19 cellular contexts compared by ENCODE assay signal in genomic region chr2:99472327-99472960, GRCh38. TPM values are rescaled to one million over a fixed set of nuclear protein-coding genes. Genes with fewer than 3 reads are reported as not detected.
A peak's percentile ranks its signal among the peaks of the same experiment; 100 is the strongest.
DNase-seq lines count a peak whose midpoint lies in the region; ATAC-seq, FAIRE-seq and TF ChIP-seq lines count a peak whose summit lies in the region.
"Had no signal": no experiment of that assay in that cellular context is flagged by ENCODE, and none has a peak within 500 bp of the region (broad histone marks: within the 10 kb centered on the region; RNA-seq: fewer than 3 reads in every experiment).

No MANE protein-coding gene starts in this region.

- dilution Hi-C loops in keratinocyte (cut with MboI; ENCODE audit: extremely low pct_ligation_motif_present, low sequenced_read_pairs) = no loop called here

- intact Hi-C loops in testis (cut with DNase I; ENCODE audit: low total_unique reads) = no loop called here
- intact Hi-C loops in naive thymus-derived CD4-positive, alpha-beta T cell (cut with micrococcal nuclease) = no loop called here

- no peak for TF ChIP-seq CTCF in HEK293 (tag by site-specific recombination; IDR thresholded peaks at IDR 0.05)
- no peak for TF ChIP-seq CTCF in astrocyte (IDR thresholded peaks at IDR 0.05; ENCODE audit: insufficient read depth, low read depth, low read length)
- TF ChIP-seq CTCF in keratinocyte (optimal IDR thresholded peaks at IDR 0.05 in 1 of 3, IDR thresholded peaks at IDR 0.05 in 1 of 3, conservative IDR thresholded peaks at IDR 0.05 in 1 of 3; ENCODE audit: extremely low read depth in 1 of 3, insufficient read depth in 2 of 3, low read length in 3 of 3) = no peak
- TF ChIP-seq CTCF in testis (IDR thresholded peaks at IDR 0.05) = no peak
- no peak for TF ChIP-seq CTCF in osteoblast (IDR thresholded peaks at IDR 0.05; ENCODE audit: extremely low read depth, low read depth, low read length)

- POLR2A ChIA-PET in HEK293 (lab: Yijun Ruan, JAX) = interaction anchor here (0.6 kb wide), 1 partner anchor 32 kb away, joined by 3 read pairs; no protein-coding TSS in a partner anchor
- POLR2A ChIA-PET in naive thymus-derived CD4-positive, alpha-beta T cell (lab: Charles Lee) = no interaction called here

- H3K27me3 ChIP-seq in astrocyte (ENCODE audit: insufficient read depth, low read length) (no peaks in the 10 kb centered on the region), keratinocyte (ENCODE audit: control insufficient read depth, extremely low read depth, insufficient read depth, low read length) (no peaks in the 10 kb centered on the region), testis (no peaks in the 10 kb centered on the region), osteoblast (ENCODE audit: insufficient read depth, low read length) (no peaks in the 10 kb centered on the region)
- H3K27me3 ChIP-seq in naive thymus-derived CD4-positive, alpha-beta T cell (ENCODE audit: control insufficient read depth in 2 of 2, insufficient read depth in 2 of 2, low read length in 2 of 2) = no peaks in the 10 kb centered on the region
- H3K27me3 ChIP-seq: heart right ventricle, uterus had no signal

- DNase-seq in astrocyte (ENCODE audit: low read depth) = no peak
- DNase-seq in keratinocyte (ENCODE audit: low read depth, low spot score) = no peak
- DNase-seq in testis = no peak
- no peak for DNase-seq in T-helper 2 cell
- no peak for DNase-seq in osteoblast (ENCODE audit: insufficient read length, low spot score, missing footprints)
- no peak for DNase-seq in naive thymus-derived CD4-positive, alpha-beta T cell
- DNase-seq: activated CD4-positive, alpha-beta memory T cell treated with anti-CD3 and anti-CD28 coated beads for 36 hours; activated CD4-positive, CD25-positive, alpha-beta regulatory T cell; activated effector memory CD4-positive, alpha-beta T cell treated with Interleukin-2 at 50 U/mL for 16 hours; CD4-positive, alpha-beta T cell; heart right ventricle; left ventricle myocardium superior; NCI-H1694 treated with DMSO at 0.1 percent for 48 hours; uterus had no signal

- H3K9me3 ChIP-seq in HEK293 (ENCODE audit: control insufficient read depth, insufficient read depth, low read depth, low read length) (no peaks in the 10 kb centered on the region), astrocyte (ENCODE audit: insufficient read depth, low read depth, low read length) (no peaks in the 10 kb centered on the region), keratinocyte (ENCODE audit: control insufficient read depth, low read depth, low read length) (peaks cover 3% of the 10 kb centered on the region), testis (no peaks in the 10 kb centered on the region), osteoblast (ENCODE audit: low read depth, low read length) (no peaks in the 10 kb centered on the region)
- H3K9me3 ChIP-seq in naive thymus-derived CD4-positive, alpha-beta T cell (ENCODE audit: control insufficient read depth in 2 of 3, low read length in 3 of 3) = no peaks in the 10 kb centered on the region
- H3K9me3 ChIP-seq: HAP-1, uterus had no signal

- H3K27ac Mint-ChIP-seq in astrocyte (ENCODE audit: unreplicated experiment) = peak overlapping the region; percentile 66
- H3K27ac Mint-ChIP-seq in naive thymus-derived CD4-positive, alpha-beta T cell = peak overlapping the region in 2 of 9 donors; percentile 22 to 71
- H3K27ac Mint-ChIP-seq: activated CD4-positive, alpha-beta memory T cell treated with anti-CD3 and anti-CD28 coated beads for 36 hours; CD4-positive, alpha-beta T cell had no signal

- peaks cover 4% of the 10 kb centered on the region for H3K9me3 Mint-ChIP-seq in astrocyte (ENCODE audit: unreplicated experiment)
- H3K9me3 Mint-ChIP-seq in naive thymus-derived CD4-positive, alpha-beta T cell = peaks cover 0 to 14% (median 0%) of the 10 kb centered on the region in 11 donors
- H3K9me3 Mint-ChIP-seq: activated CD4-positive, alpha-beta memory T cell treated with anti-CD3 and anti-CD28 coated beads for 36 hours had no signal

- H3K4me3 ChIP-seq in HEK293 (ENCODE audit: low read depth, low read length) (no peak overlapping the region), astrocyte (ENCODE audit: insufficient read depth, low read depth, low read length) (no peak overlapping the region), keratinocyte (ENCODE audit: control insufficient read depth in 2 of 3, extremely low read depth in 1 of 3, insufficient read depth in 2 of 3, low read depth in 1 of 3, low read length in 3 of 3) (peak overlapping the region in 1 of 3 experiments; percentile 29), testis (no peak overlapping the region), osteoblast (ENCODE audit: insufficient read depth, low read length) (no peak overlapping the region)
- no peak overlapping the region for H3K4me3 ChIP-seq in naive thymus-derived CD4-positive, alpha-beta T cell (ENCODE audit: low read length)
- H3K4me3 ChIP-seq: coronary artery, HAP-1, heart right ventricle, uterus had no signal

- H3K36me3 Mint-ChIP-seq in astrocyte (ENCODE audit: low read depth, unreplicated experiment) = peaks cover 6% of the 10 kb centered on the region
- H3K36me3 Mint-ChIP-seq in naive thymus-derived CD4-positive, alpha-beta T cell = peaks cover 0 to 31% (median 14%) of the 10 kb centered on the region in 5 donors

- ATAC-seq in naive thymus-derived CD4-positive, alpha-beta T cell = no peak
- ATAC-seq: heart right ventricle, left ventricle myocardium superior had no signal

- H3K9ac ChIP-seq in astrocyte (ENCODE audit: low read length) (no peak overlapping the region), keratinocyte (ENCODE audit: control insufficient read depth, extremely low read depth, insufficient read depth, low read length) (peak overlapping the region; percentile 2)

- H3K27ac ChIP-seq in HEK293 (ENCODE audit: extremely low read depth, low read depth, low read length) (no peak overlapping the region), astrocyte (ENCODE audit: low read depth, low read length) (no peak overlapping the region), keratinocyte (ENCODE audit: control insufficient read depth, insufficient read depth, low read length) (peak overlapping the region; percentile 70), testis (peak overlapping the region; percentile 31 to 63), osteoblast (ENCODE audit: low read depth, low read length) (no peak overlapping the region)
- H3K27ac ChIP-seq in naive thymus-derived CD4-positive, alpha-beta T cell (ENCODE audit: low read depth, low read length) = no peak overlapping the region
- H3K27ac ChIP-seq: coronary artery had no signal

- 74 to 75% methylated on average over 3 of the region's 3 CpGs for WGBS in testis, 2 donors

- FAIRE-seq in astrocyte (lab: Jason Lieb, UNC) (no peak), keratinocyte (lab: Jason Lieb, UNC) (no peak)
- FAIRE-seq: G401.6 had no signal

- peaks cover 21% of the 10 kb centered on the region for H3K4me1 Mint-ChIP-seq in astrocyte (ENCODE audit: low read depth, unreplicated experiment)
- peaks cover 21 to 82% (median 76%) of the 10 kb centered on the region in 7 donors for H3K4me1 Mint-ChIP-seq in naive thymus-derived CD4-positive, alpha-beta T cell

- H3K4me1 ChIP-seq in HEK293 (ENCODE audit: control insufficient read depth, insufficient read depth, low read length) = peaks cover 16% of the 10 kb centered on the region; the same call in 1 of the 2 replicates
- H3K4me1 ChIP-seq in astrocyte (ENCODE audit: insufficient read depth, low read length) = no peaks in the 10 kb centered on the region
- H3K4me1 ChIP-seq in keratinocyte (ENCODE audit: control insufficient read depth, extremely low read depth, insufficient read depth, low read length) = peaks cover 60% of the 10 kb centered on the region
- H3K4me1 ChIP-seq in testis = peaks cover 47% of the 10 kb centered on the region
- peaks cover 13% of the 10 kb centered on the region for H3K4me1 ChIP-seq in osteoblast (ENCODE audit: insufficient read depth, low read length)
- peaks cover 0 to 5% of the 10 kb centered on the region in 2 donors for H3K4me1 ChIP-seq in naive thymus-derived CD4-positive, alpha-beta T cell (ENCODE audit: control insufficient read depth in 2 of 2, insufficient read depth in 2 of 2, low read length in 2 of 2)

- H3K27me3 Mint-ChIP-seq in astrocyte (ENCODE audit: low read depth, unreplicated experiment) = no peaks in the 10 kb centered on the region
- no peaks in the 10 kb centered on the region for H3K27me3 Mint-ChIP-seq in naive thymus-derived CD4-positive, alpha-beta T cell
- H3K27me3 Mint-ChIP-seq: activated CD4-positive, alpha-beta memory T cell treated with anti-CD3 and anti-CD28 coated beads for 36 hours; CD4-positive, alpha-beta T cell had no signal

- H3K36me3 ChIP-seq in HEK293 (ENCODE audit: control insufficient read depth in 2 of 2, insufficient read depth in 1 of 2, low read length in 2 of 2) (no peaks in the 10 kb centered on the region), astrocyte (ENCODE audit: insufficient read depth, low read length) (no peaks in the 10 kb centered on the region), keratinocyte (ENCODE audit: control insufficient read depth in 2 of 2, extremely low read depth in 1 of 2, insufficient read depth in 2 of 2, low read length in 2 of 2) (peaks cover 0 to 3% of the 10 kb centered on the region in 2 experiments), testis (ENCODE audit: low read depth, missing control alignments) (no peaks in the 10 kb centered on the region), osteoblast (ENCODE audit: insufficient read depth, low read length) (no peaks in the 10 kb centered on the region)
- H3K36me3 ChIP-seq in naive thymus-derived CD4-positive, alpha-beta T cell (ENCODE audit: control insufficient read depth in 2 of 3, insufficient read depth in 3 of 3, low read length in 3 of 3) = no peaks in the 10 kb centered on the region
- H3K36me3 ChIP-seq: HAP-1, heart right ventricle, uterus had no signal

- H2AFZ ChIP-seq in astrocyte (ENCODE audit: low read depth, low read length) (no peak overlapping the region), keratinocyte (ENCODE audit: control insufficient read depth, low read length) (no peak overlapping the region), osteoblast (ENCODE audit: low read length) (no peak overlapping the region)

- no peak overlapping the region for H3K4me3 Mint-ChIP-seq in astrocyte (ENCODE audit: unreplicated experiment)
- H3K4me3 Mint-ChIP-seq in naive thymus-derived CD4-positive, alpha-beta T cell = peak overlapping the region in 4 of 10 donors; percentile 0 to 16 (median 2)
- H3K4me3 Mint-ChIP-seq: activated CD4-positive, alpha-beta memory T cell treated with anti-CD3 and anti-CD28 coated beads for 36 hours; brain; CD4-positive, alpha-beta T cell had no signal

- H3K79me2 ChIP-seq in astrocyte (ENCODE audit: insufficient read depth, low read length) (peaks cover 96% of the 10 kb centered on the region), keratinocyte (ENCODE audit: control insufficient read depth, insufficient read depth, low read length) (peaks cover 62% of the 10 kb centered on the region), osteoblast (ENCODE audit: insufficient read depth, low read length) (peaks cover 95% of the 10 kb centered on the region)

- no peaks in the 10 kb centered on the region for H3K9me1 ChIP-seq in keratinocyte (ENCODE audit: control insufficient read depth, extremely low read depth, insufficient read depth, low read length)

- no peak overlapping the region for H3K4me2 ChIP-seq in astrocyte (ENCODE audit: low read length)
- peak overlapping the region; percentile 59 for H3K4me2 ChIP-seq in keratinocyte (ENCODE audit: control insufficient read depth, extremely low read depth, insufficient read depth, low read depth, low read length)
- no peak overlapping the region for H3K4me2 ChIP-seq in osteoblast (ENCODE audit: insufficient read depth, low read length)

- peaks cover 44% of the 10 kb centered on the region for H4K20me1 ChIP-seq in astrocyte (ENCODE audit: insufficient read depth, low read length)
- H4K20me1 ChIP-seq in keratinocyte (ENCODE audit: control insufficient read depth, extremely low read depth, insufficient read depth, low read length) = no peaks in the 10 kb centered on the region
- peaks cover 14% of the 10 kb centered on the region for H4K20me1 ChIP-seq in osteoblast (ENCODE audit: insufficient read depth, low read length)

- CTCF ChIA-PET in HEK293 (lab: Yijun Ruan, JAX) = interaction anchor here (0.5 kb wide), 1 partner anchor 12 kb away, joined by 3 read pairs; no protein-coding TSS in a partner anchor
- CTCF ChIA-PET in naive thymus-derived CD4-positive, alpha-beta T cell (lab: Charles Lee) = no interaction called here

- TF ChIP-seq POLR2A in testis (IDR thresholded peaks at IDR 0.05) = no peak

RNA-seq across cellular contexts. Expression of gene REV1, which starts 17.4 kb away (rescaled TPM):
- total RNA-seq in astrocyte (24.4 and 26.1 TPM in 2 replicates), testis (10 to 100 TPM; 73.5 to 79.5 TPM), osteoblast (37.3 and 41.0 TPM in 2 replicates)
- polyA plus RNA-seq in keratinocyte (28.9 to 56.4 TPM (median 42.6 TPM) in 3 replicates), testis (ENCODE audit: insufficient read depth, low read depth, low replicate concordance) (34.9 TPM)
- 73.5 TPM for polyA plus RNA-seq in keratinocyte (2011; ENCODE audit: low read depth)
- polyA plus RNA-seq in keratinocyte (2011; cell fraction: cytosol; rRNA removed) = 11.1 and 23.3 TPM in 2 replicates
- polyA plus RNA-seq in keratinocyte (2011; cell fraction: nucleus; rRNA removed) = 90.3 and 107 TPM in 2 replicates
- polyA plus RNA-seq in keratinocyte (2012; ENCODE audit: low replicate concordance) = 24.2 and 32.7 TPM in 2 replicates
- 33.0 to 89.6 TPM (median 33.4 TPM) in 3 replicates for polyA minus RNA-seq in keratinocyte
- 16.7 TPM for polyA minus RNA-seq in keratinocyte (2011; cell fraction: cytosol; rRNA and poly(A)+ RNA removed)
- polyA minus RNA-seq in keratinocyte (2011; cell fraction: nucleus; rRNA and poly(A)+ RNA removed) = 58.5 and 130 TPM in 2 replicates
- 10 to 100 TPM; 40.9 to 72.5 (median 54.7) TPM for total RNA-seq in naive thymus-derived CD4-positive, alpha-beta T cell
- polyA plus RNA-seq in naive thymus-derived CD4-positive, alpha-beta T cell = 10 to 100 TPM; 23.1 to 27.0 TPM

Comparison
In these comparisons a context has a peak if more than half of its experiments do, and no peak if none do; other contexts are left out.
1. H3K27ac ChIP-seq: peak in keratinocyte (single experiment) and testis (2 of 2); none in HEK293 (single experiment), astrocyte (single experiment), osteoblast (single experiment) and naive thymus-derived CD4-positive, alpha-beta T cell (single experiment).